10 cellular contexts compared by ENCODE assay signal in genomic region chr17:50423553-50424159, GRCh38. TPM values are rescaled to one million over a fixed set of nuclear protein-coding genes. Genes with fewer than 3 reads are reported as not detected.
DNase-seq lines count a peak whose midpoint lies in the region; ATAC-seq, FAIRE-seq and TF ChIP-seq lines count a peak whose summit lies in the region.
"Had no signal": no experiment of that assay in that cellular context is flagged by ENCODE, and none has a peak within 500 bp of the region (broad histone marks: within the 10 kb centered on the region; RNA-seq: fewer than 3 reads in every experiment).

No MANE protein-coding gene starts in this region.

- no peak for TF ChIP-seq CTCF in OCI-LY3 (IDR thresholded peaks at IDR 0.05; ENCODE audit: low read depth, low read length)

- no peak overlapping the region for H3K4me3 Mint-ChIP-seq in stimulated activated naive CD8-positive, alpha-beta T cell treated with anti-CD3 and anti-CD28 coated beads, Interleukin-15, amount 100 ng/mL, for 72 hours
- no peak overlapping the region for H3K4me3 Mint-ChIP-seq in activated naive CD8-positive, alpha-beta T cell treated with anti-CD3 and anti-CD28 coated beads for 36 hours

- H3K27me3 ChIP-seq in OCI-LY3 (ENCODE audit: low read depth, low read length): no peaks in the 10 kb centered on the region
- H3K27me3 ChIP-seq: adrenal gland had no signal

- no peak overlapping the region for H2AFZ ChIP-seq in OCI-LY3 (ENCODE audit: low read depth, low read length)

- peak overlapping the region; percentile 98 for H3K4me2 ChIP-seq in OCI-LY3 (ENCODE audit: low read length)

- FAIRE-seq in urothelium cell line (lab: Jason Lieb, UNC): no peak
- FAIRE-seq: G401.6 had no signal

- peaks cover 4% of the 10 kb centered on the region; the same call in 1 of the 2 replicates for H3K9me3 ChIP-seq in OCI-LY3 (ENCODE audit: insufficient read depth, low read length)
- H3K9me3 ChIP-seq: adrenal gland had no signal

- ATAC-seq in Right ventricle myocardium superior (ENCODE audit: poor library complexity): no peak
- ATAC-seq in stimulated activated naive CD8-positive, alpha-beta T cell treated with anti-CD3 and anti-CD28 coated beads, Interleukin-15, amount 100 ng/mL, for 72 hours: no peak

- H3K4me1 Mint-ChIP-seq in stimulated activated naive CD8-positive, alpha-beta T cell treated with anti-CD3 and anti-CD28 coated beads, Interleukin-15, amount 100 ng/mL, for 72 hours: peaks cover 47% of the 10 kb centered on the region
- H3K4me1 Mint-ChIP-seq in activated naive CD8-positive, alpha-beta T cell treated with anti-CD3 and anti-CD28 coated beads for 36 hours: peaks cover 34% of the 10 kb centered on the region

- H3K9ac ChIP-seq in OCI-LY3 (ENCODE audit: low read length): no peak overlapping the region

- no peaks in the 10 kb centered on the region for H4K20me1 ChIP-seq in OCI-LY3 (ENCODE audit: insufficient read depth, low read length)

- peaks cover 8 to 11% of the 10 kb centered on the region in 2 donors for H3K9me3 Mint-ChIP-seq in stimulated activated naive CD8-positive, alpha-beta T cell treated with anti-CD3 and anti-CD28 coated beads, Interleukin-15, amount 100 ng/mL, for 72 hours
- H3K9me3 Mint-ChIP-seq in activated naive CD8-positive, alpha-beta T cell treated with anti-CD3 and anti-CD28 coated beads for 36 hours: peaks cover 3% of the 10 kb centered on the region

- H3K4me1 ChIP-seq in OCI-LY3 (ENCODE audit: low read length): peaks cover 52% of the 10 kb centered on the region

- H3K27ac Mint-ChIP-seq in stimulated activated naive CD8-positive, alpha-beta T cell treated with anti-CD3 and anti-CD28 coated beads, Interleukin-15, amount 100 ng/mL, for 72 hours: no peak overlapping the region
- no peak overlapping the region for H3K27ac Mint-ChIP-seq in activated naive CD8-positive, alpha-beta T cell treated with anti-CD3 and anti-CD28 coated beads for 36 hours

- intact Hi-C loops in Right ventricle myocardium superior (cut with DNase I) (no loop called here), cardiac septum (cut with DNase I) (no loop called here)

- H3K79me2 ChIP-seq in OCI-LY3 (ENCODE audit: low read length): peaks cover 24% of the 10 kb centered on the region

- H3K36me3 Mint-ChIP-seq in activated naive CD8-positive, alpha-beta T cell treated with anti-CD3 and anti-CD28 coated beads for 36 hours: peaks cover 5% of the 10 kb centered on the region

- no peaks in the 10 kb centered on the region for H3K27me3 Mint-ChIP-seq in stimulated activated naive CD8-positive, alpha-beta T cell treated with anti-CD3 and anti-CD28 coated beads, Interleukin-15, amount 100 ng/mL, for 72 hours
- no peaks in the 10 kb centered on the region for H3K27me3 Mint-ChIP-seq in activated naive CD8-positive, alpha-beta T cell treated with anti-CD3 and anti-CD28 coated beads for 36 hours

- DNase-seq in Right ventricle myocardium superior: peak; percentile 43
- DNase-seq in cardiac septum (ENCODE audit: low spot score): no peak
- DNase-seq in glomerular endothelial cell (ENCODE audit: extremely low read depth, low read depth, low spot score): peak; percentile 64
- DNase-seq in urothelium cell line (ENCODE audit: low spot score): peak; percentile 63
- no peak for DNase-seq in stimulated activated naive CD8-positive, alpha-beta T cell treated with anti-CD3 and anti-CD28 coated beads, Interleukin-15, amount 100 ng/mL, for 72 hours
- no peak for DNase-seq in NCI-H2081 treated with DMSO at 0.1 percent for 48 hours (lab: John Stamatoyannopoulos, UW)
- no peak for DNase-seq in activated naive CD8-positive, alpha-beta T cell treated with anti-CD3 and anti-CD28 coated beads for 36 hours

- no peaks in the 10 kb centered on the region for H3K36me3 ChIP-seq in OCI-LY3 (replicated peaks; ENCODE audit: low read depth, low read length)
- H3K36me3 ChIP-seq: adrenal gland had no signal

- H3K27ac ChIP-seq in OCI-LY3 (ENCODE audit: low read length): no peak overlapping the region

- H3K4me3 ChIP-seq in OCI-LY3 (ENCODE audit: low read length): no peak overlapping the region
- H3K4me3 ChIP-seq: adrenal gland had no signal

RNA-seq across cellular contexts. Expression of gene ACSF2, which starts 2.4 kb away (rescaled TPM):
- 25.0 TPM for total RNA-seq in Right ventricle myocardium superior
- total RNA-seq in cardiac septum: 9.6 TPM
- 32.6 and 37.2 TPM in 2 replicates for total RNA-seq in glomerular endothelial cell
- 1 to 10 TPM; 9.2 to 9.7 TPM for total RNA-seq in activated naive CD8-positive, alpha-beta T cell treated with anti-CD3 and anti-CD28 coated beads for 36 hours

RNA-seq across cellular contexts. Expression of gene LRRC59, which starts 26.3 kb away (rescaled TPM):
- 20.3 TPM for total RNA-seq in Right ventricle myocardium superior
- 32.9 TPM for total RNA-seq in cardiac septum
- total RNA-seq in glomerular endothelial cell: 142 and 157 TPM in 2 replicates
- total RNA-seq in activated naive CD8-positive, alpha-beta T cell treated with anti-CD3 and anti-CD28 coated beads for 36 hours: 100 to 1,000 TPM; 110 to 112 TPM

RNA-seq across cellular contexts. Expression of gene CHAD, which starts 45.0 kb away (rescaled TPM):
- 0.27 TPM for total RNA-seq in Right ventricle myocardium superior
- 0.30 TPM for total RNA-seq in cardiac septum
- total RNA-seq in glomerular endothelial cell: not detected in 2 replicates
- total RNA-seq in activated naive CD8-positive, alpha-beta T cell treated with anti-CD3 and anti-CD28 coated beads for 36 hours: not detected

RNA-seq across cellular contexts. Expression of gene EME1, which starts 50.6 kb away (rescaled TPM):
- total RNA-seq in Right ventricle myocardium superior: not detected
- total RNA-seq in cardiac septum: 0.35 TPM
- total RNA-seq in glomerular endothelial cell: 2.7 and 3.9 TPM in 2 replicates
- 10 to 100 TPM; 34.0 to 34.4 TPM for total RNA-seq in activated naive CD8-positive, alpha-beta T cell treated with anti-CD3 and anti-CD28 coated beads for 36 hours

RNA-seq across cellular contexts. Expression of gene MRPL27, which starts 50.7 kb away (rescaled TPM):
- total RNA-seq in Right ventricle myocardium superior: 78.6 TPM
- total RNA-seq in cardiac septum: 61.4 TPM
- total RNA-seq in glomerular endothelial cell: 53.6 and 57.3 TPM in 2 replicates
- total RNA-seq in activated naive CD8-positive, alpha-beta T cell treated with anti-CD3 and anti-CD28 coated beads for 36 hours: 10 to 100 TPM; 72.1 to 75.1 TPM

Comparison
In these comparisons a context has a peak if more than half of its experiments do, and no peak if none do; other contexts are left out.
1. DNase-seq: peak in Right ventricle myocardium superior (single experiment), glomerular endothelial cell (single experiment) and urothelium cell line (single experiment); none in cardiac septum (single experiment), stimulated activated naive CD8-positive, alpha-beta T cell treated with anti-CD3 and anti-CD28 coated beads, Interleukin-15, amount 100 ng/mL, for 72 hours (0 of 2), NCI-H2081 treated with DMSO at 0.1 percent for 48 hours (single experiment) and activated naive CD8-positive, alpha-beta T cell treated with anti-CD3 and anti-CD28 coated beads for 36 hours (single experiment).